In the genomic region with DNA sequence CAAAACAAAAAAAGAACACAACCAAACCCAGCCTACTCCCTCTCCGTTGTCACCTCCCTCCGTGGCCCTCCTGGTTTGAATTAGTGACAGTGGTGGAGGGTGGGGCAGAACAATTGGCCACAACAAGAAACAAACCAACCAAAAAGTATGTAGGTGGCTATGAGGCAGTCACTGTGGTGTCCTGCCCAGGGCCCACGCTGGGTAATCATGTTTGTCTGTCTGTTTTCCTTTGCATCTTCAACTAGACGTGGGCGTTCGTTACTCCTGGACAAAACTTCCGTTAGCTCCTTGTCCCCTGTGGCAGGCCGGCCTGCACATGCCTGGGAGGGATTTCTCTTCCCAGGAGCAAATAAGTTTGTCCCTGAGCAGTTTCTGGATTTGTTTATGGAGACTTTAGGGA, we compare ENCODE assay signal across 1 cellular context.
TF ChIP-seq lines count a peak whose summit lies in the region.

No MANE protein-coding gene starts in this region.

TF ChIP-seq in GM12878, 131 proteins besides CTCF, POLR2A, EP300 and RAD21:
- TF ChIP-seq HCFC1 (IDR thresholded peaks at IDR 0.05; ENCODE audit: low read length) (no peak), SIX5 (IDR thresholded peaks at IDR 0.05; ENCODE audit: low read depth, low read length, severe bottlenecking) (no peak), STAT3 (IDR thresholded peaks at IDR 0.05; ENCODE audit: low read depth, low read length) (no peak), RUNX3 (IDR thresholded peaks at IDR 0.05; ENCODE audit: low read length) (peak; percentile 9; the same call in 1 of the 2 replicates), DPF2 (IDR thresholded peaks at IDR 0.05) (no peak), HDAC6 (IDR thresholded peaks at IDR 0.05; ENCODE audit: unreplicated experiment) (no peak), EGR1 (IDR thresholded peaks at IDR 0.05; ENCODE audit: borderline replicate concordance in 1 of 2, low read depth in 2 of 2, low read length in 2 of 2) (no peak), ATF2 (IDR thresholded peaks at IDR 0.05; ENCODE audit: low read length) (no peak), IKZF1 (conservative IDR thresholded peaks at IDR 0.05) (0 out of 2 replicates have a peak, but pooled peaks have one; percentile 15), MEF2B (IDR thresholded peaks at IDR 0.05; ENCODE audit: partially characterized antibody, poor library complexity, severe bottlenecking) (no peak), MYC (IDR thresholded peaks at IDR 0.05; ENCODE audit: insufficient read depth, insufficient read length, insufficient replicate concordance, low read length, severe bottlenecking) (no peak), TCF3 (IDR thresholded peaks at IDR 0.05; ENCODE audit: borderline replicate concordance, insufficient read depth, low read depth, low read length) (no peak), JUNB (IDR thresholded peaks at IDR 0.05) (no peak)
- TF ChIP-seq, protein P1, sequence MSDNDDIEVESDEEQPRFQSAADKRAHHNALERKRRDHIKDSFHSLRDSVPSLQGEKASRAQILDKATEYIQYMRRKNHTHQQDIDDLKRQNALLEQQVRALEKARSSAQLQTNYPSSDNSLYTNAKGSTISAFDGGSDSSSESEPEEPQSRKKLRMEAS (IDR thresholded peaks at IDR 0.05; ENCODE audit: low read depth, low read length), result no peak
- TF ChIP-seq, protein P2, sequence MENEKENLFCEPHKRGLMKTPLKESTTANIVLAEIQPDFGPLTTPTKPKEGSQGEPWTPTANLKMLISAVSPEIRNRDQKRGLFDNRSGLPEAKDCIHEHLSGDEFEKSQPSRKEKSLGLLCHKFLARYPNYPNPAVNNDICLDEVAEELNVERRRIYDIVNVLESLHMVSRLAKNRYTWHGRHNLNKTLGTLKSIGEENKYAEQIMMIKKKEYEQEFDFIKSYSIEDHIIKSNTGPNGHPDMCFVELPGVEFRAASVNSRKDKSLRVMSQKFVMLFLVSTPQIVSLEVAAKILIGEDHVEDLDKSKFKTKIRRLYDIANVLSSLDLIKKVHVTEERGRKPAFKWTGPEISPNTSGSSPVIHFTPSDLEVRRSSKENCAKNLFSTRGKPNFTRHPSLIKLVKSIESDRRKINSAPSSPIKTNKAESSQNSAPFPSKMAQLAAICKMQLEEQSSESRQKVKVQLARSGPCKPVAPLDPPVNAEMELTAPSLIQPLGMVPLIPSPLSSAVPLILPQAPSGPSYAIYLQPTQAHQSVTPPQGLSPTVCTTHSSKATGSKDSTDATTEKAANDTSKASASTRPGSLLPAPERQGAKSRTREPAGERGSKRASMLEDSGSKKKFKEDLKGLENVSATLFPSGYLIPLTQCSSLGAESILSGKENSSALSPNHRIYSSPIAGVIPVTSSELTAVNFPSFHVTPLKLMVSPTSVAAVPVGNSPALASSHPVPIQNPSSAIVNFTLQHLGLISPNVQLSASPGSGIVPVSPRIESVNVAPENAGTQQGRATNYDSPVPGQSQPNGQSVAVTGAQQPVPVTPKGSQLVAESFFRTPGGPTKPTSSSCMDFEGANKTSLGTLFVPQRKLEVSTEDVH (IDR thresholded peaks at IDR 0.05; ENCODE audit: low read depth, partially characterized antibody), result no peak
